Comparison of ENCODE assay signal across 20 cellular contexts in the genomic region with DNA sequence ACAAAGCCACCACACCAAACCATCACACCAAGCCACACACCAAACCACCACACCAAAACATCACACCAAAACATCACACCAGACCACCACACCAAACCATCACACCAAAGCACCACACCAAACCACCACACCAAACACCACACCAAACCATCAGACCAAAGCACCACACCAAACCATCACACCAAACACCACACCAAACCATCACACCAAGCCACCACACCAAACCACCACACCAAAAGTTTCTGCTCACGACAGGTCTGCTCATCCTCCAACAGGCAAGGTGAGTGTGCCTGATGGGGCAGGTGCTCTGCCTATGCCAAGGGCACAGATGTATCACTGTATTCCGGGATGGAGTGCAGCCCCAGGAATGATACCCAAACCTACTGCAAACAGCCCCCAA.
"Had no signal": no experiment of that assay in that cellular context is flagged by ENCODE, and none has a peak within 500 bp of the region (broad histone marks: within the 10 kb centered on the region; RNA-seq: fewer than 3 reads in every experiment).

No MANE protein-coding gene starts in this region.

- H3K27me3 Mint-ChIP-seq: activated CD4-positive, alpha-beta T cell treated with anti-CD3 and anti-CD28 coated beads, Interleukin-2, amount 10 ng/mL, durations not matched to agents 7 days and 5 days had no signal

- H3K9me3 Mint-ChIP-seq: activated CD4-positive, alpha-beta T cell treated with anti-CD3 and anti-CD28 coated beads, Interleukin-2, amount 10 ng/mL, durations not matched to agents 7 days and 5 days; activated naive CD4-positive, alpha-beta T cell treated with anti-CD3 and anti-CD28 coated beads, Interleukin-2, amount 10 ng/mL, durations not matched to agents 7 days and 5 days; neural crest cell; stimulated activated naive CD8-positive, alpha-beta T cell treated with anti-CD3 and anti-CD28 coated beads, Interleukin-15, amount 100 ng/mL, for 72 hours had no signal

- H3K27ac ChIP-seq: ascending aorta, gastroesophageal sphincter, heart right ventricle, left ventricle myocardium inferior, prostate gland, right atrium auricular region, upper lobe of right lung had no signal

- ATAC-seq: activated CD8-positive, alpha-beta T cell treated with anti-CD3 and anti-CD28 coated beads, Interleukin-2, amount 10 ng/mL, durations not matched to agents 7 days and 5 days; esophagus mucosa; gastroesophageal sphincter; heart right ventricle; stimulated activated naive CD8-positive, alpha-beta T cell treated with anti-CD3 and anti-CD28 coated beads, Interleukin-15, amount 100 ng/mL, for 72 hours; upper lobe of right lung had no signal

- DNase-seq: activated CD4-positive, alpha-beta T cell treated with anti-CD3 and anti-CD28 coated beads, Interleukin-2, amount 10 ng/mL, durations not matched to agents 7 days and 5 days; activated CD4-positive, CD25-positive, alpha-beta regulatory T cell; activated CD8-positive, alpha-beta T cell treated with anti-CD3 and anti-CD28 coated beads, Interleukin-2, amount 10 ng/mL, durations not matched to agents 7 days and 5 days; activated naive CD4-positive, alpha-beta T cell treated with anti-CD3 and anti-CD28 coated beads, Interleukin-2, amount 10 ng/mL, durations not matched to agents 7 days and 5 days; cortex of kidney; effector CD4-positive, alpha-beta T cell; heart right ventricle; kidney glomerular epithelial cell; left ventricle myocardium inferior; mammary epithelial cell; stimulated activated naive CD8-positive, alpha-beta T cell treated with anti-CD3 and anti-CD28 coated beads, Interleukin-15, amount 100 ng/mL, for 72 hours; T-helper 1 cell; T-helper 9 cell; upper lobe of right lung had no signal

- H3K4me3 Mint-ChIP-seq: activated CD4-positive, alpha-beta T cell treated with anti-CD3 and anti-CD28 coated beads, Interleukin-2, amount 10 ng/mL, durations not matched to agents 7 days and 5 days; activated CD8-positive, alpha-beta T cell treated with anti-CD3 and anti-CD28 coated beads, Interleukin-2, amount 10 ng/mL, durations not matched to agents 7 days and 5 days; activated naive CD4-positive, alpha-beta T cell treated with anti-CD3 and anti-CD28 coated beads, Interleukin-2, amount 10 ng/mL, durations not matched to agents 7 days and 5 days; neural crest cell; stimulated activated naive CD8-positive, alpha-beta T cell treated with anti-CD3 and anti-CD28 coated beads, Interleukin-15, amount 100 ng/mL, for 72 hours had no signal

- H3K27me3 ChIP-seq: ascending aorta, right atrium auricular region, upper lobe of right lung had no signal

- H3K36me3 ChIP-seq: ascending aorta, gastroesophageal sphincter, heart right ventricle, left ventricle myocardium inferior, prostate gland, right atrium auricular region, upper lobe of right lung had no signal

- H3K36me3 Mint-ChIP-seq: activated naive CD4-positive, alpha-beta T cell treated with anti-CD3 and anti-CD28 coated beads, Interleukin-2, amount 10 ng/mL, durations not matched to agents 7 days and 5 days had no signal

- H3K4me1 ChIP-seq: ascending aorta, gastroesophageal sphincter, heart right ventricle, left ventricle myocardium inferior, prostate gland, right atrium auricular region, upper lobe of right lung had no signal

- H3K4me3 ChIP-seq: ascending aorta, gastroesophageal sphincter, heart right ventricle, left ventricle myocardium inferior, prostate gland, right atrium auricular region, upper lobe of right lung had no signal

- H3K27ac Mint-ChIP-seq: activated CD4-positive, alpha-beta T cell treated with anti-CD3 and anti-CD28 coated beads, Interleukin-2, amount 10 ng/mL, durations not matched to agents 7 days and 5 days; activated CD8-positive, alpha-beta T cell treated with anti-CD3 and anti-CD28 coated beads, Interleukin-2, amount 10 ng/mL, durations not matched to agents 7 days and 5 days; activated naive CD4-positive, alpha-beta T cell treated with anti-CD3 and anti-CD28 coated beads, Interleukin-2, amount 10 ng/mL, durations not matched to agents 7 days and 5 days had no signal

- H3K4me1 Mint-ChIP-seq: activated naive CD4-positive, alpha-beta T cell treated with anti-CD3 and anti-CD28 coated beads, Interleukin-2, amount 10 ng/mL, durations not matched to agents 7 days and 5 days; neural crest cell had no signal

- H3K9me3 ChIP-seq: ascending aorta, gastroesophageal sphincter, heart right ventricle, left ventricle myocardium inferior, prostate gland, right atrium auricular region, upper lobe of right lung had no signal
